In genomic region chr19:52786078-52786463, GRCh38 we compare ENCODE assay signal across 8 cellular contexts. TPM values are rescaled to one million over a fixed set of nuclear protein-coding genes. Genes with fewer than 3 reads are reported as not detected.
A peak's percentile ranks its signal among the peaks of the same experiment; 100 is the strongest.
DNase-seq lines count a peak whose midpoint lies in the region; ATAC-seq lines count a peak whose summit lies in the region.

No MANE protein-coding gene starts in this region.

- H3K27ac ChIP-seq in iPS DF 6.9 (ENCODE audit: low read length): no peak overlapping the region
- H3K27ac ChIP-seq in skeletal muscle tissue (ENCODE audit: low read depth, low read length): no peak overlapping the region

- ATAC-seq in HG03442 (IDR thresholded peaks at IDR 0.05; ENCODE audit: unreplicated experiment) (peak; percentile 34), GM18858 (IDR thresholded peaks at IDR 0.05; ENCODE audit: unreplicated experiment) (no peak)
- ATAC-seq in activated T-helper 17 cell treated with anti-CD3 and anti-CD28 coated beads, Interleukin-2, amount 50 U/mL, for 72 hours (replicated peaks): peak; percentile 34

- H3K4me1 Mint-ChIP-seq in activated CD4-positive, alpha-beta T cell treated with anti-CD3 and anti-CD28 coated beads, Interleukin-2, amount 10 ng/mL, durations not matched to agents 7 days and 5 days: peaks cover 28% of the 10 kb centered on the region
- peaks cover 22% of the 10 kb centered on the region for H3K4me1 Mint-ChIP-seq in activated T-helper 17 cell treated with anti-CD3 and anti-CD28 coated beads, Interleukin-2, amount 50 U/mL, for 72 hours

- H3K9ac ChIP-seq in skeletal muscle tissue (ENCODE audit: low read depth in 1 of 3, low read length in 3 of 3): peak overlapping the region; percentile 67 to 73 (median 68)

- peak overlapping the region; percentile 89; the same call in 1 of the 2 replicates for H3K4me3 ChIP-seq in iPS DF 6.9 (ENCODE audit: low read length)
- peak overlapping the region; percentile 74 to 78 (median 75) for H3K4me3 ChIP-seq in skeletal muscle tissue (ENCODE audit: low read length in 3 of 3)

- peaks cover 44% of the 10 kb centered on the region for H3K36me3 Mint-ChIP-seq in activated CD4-positive, alpha-beta T cell treated with anti-CD3 and anti-CD28 coated beads, Interleukin-2, amount 10 ng/mL, durations not matched to agents 7 days and 5 days (ENCODE audit: low read depth)
- peaks cover 40% of the 10 kb centered on the region for H3K36me3 Mint-ChIP-seq in activated T-helper 17 cell treated with anti-CD3 and anti-CD28 coated beads, Interleukin-2, amount 50 U/mL, for 72 hours (ENCODE audit: low read depth)

- no peak for DNase-seq in activated CD4-positive, alpha-beta T cell treated with anti-CD3 and anti-CD28 coated beads, Interleukin-2, amount 10 ng/mL, durations not matched to agents 7 days and 5 days
- DNase-seq in activated CD4-positive, alpha-beta T cell treated with anti-CD3 and anti-CD28 coated beads for 1 hour: no peak
- DNase-seq in iPS DF 6.9 (ENCODE audit: low read depth, low spot score): no peak
- no peak for DNase-seq in SHP77 treated with DMSO at 0.1 percent for 48 hours (lab: John Stamatoyannopoulos, UW)

- CTCF ChIA-PET in activated CD4-positive, alpha-beta T cell treated with anti-CD3 and anti-CD28 coated beads, Interleukin-2, amount 10 ng/mL, durations not matched to agents 7 days and 5 days (lab: Charles Lee): no interaction called here

- H3K4me1 ChIP-seq in iPS DF 6.9 (ENCODE audit: control insufficient read depth, insufficient read depth, low read length) (no peaks in the 10 kb centered on the region), skeletal muscle tissue (ENCODE audit: control insufficient read depth in 3 of 3, insufficient read depth in 3 of 3, low read length in 3 of 3) (peaks cover 0 to 4% (median 0%) of the 10 kb centered on the region in 3 donors)

- H3K27ac Mint-ChIP-seq in activated CD4-positive, alpha-beta T cell treated with anti-CD3 and anti-CD28 coated beads, Interleukin-2, amount 10 ng/mL, durations not matched to agents 7 days and 5 days: peak overlapping the region; percentile 88
- H3K27ac Mint-ChIP-seq in activated T-helper 17 cell treated with anti-CD3 and anti-CD28 coated beads, Interleukin-2, amount 50 U/mL, for 72 hours: peak overlapping the region; percentile 30

- no peaks in the 10 kb centered on the region for H3K36me3 ChIP-seq in iPS DF 6.9 (ENCODE audit: control insufficient read depth, insufficient read depth, low read length)
- no peaks in the 10 kb centered on the region for H3K36me3 ChIP-seq in skeletal muscle tissue (ENCODE audit: control insufficient read depth in 3 of 3, insufficient read depth in 3 of 3, low read length in 3 of 3)

- POLR2A ChIA-PET in activated CD4-positive, alpha-beta T cell treated with anti-CD3 and anti-CD28 coated beads, Interleukin-2, amount 10 ng/mL, durations not matched to agents 7 days and 5 days (lab: Charles Lee): no interaction called here

- H3K4me3 Mint-ChIP-seq in activated CD4-positive, alpha-beta T cell treated with anti-CD3 and anti-CD28 coated beads, Interleukin-2, amount 10 ng/mL, durations not matched to agents 7 days and 5 days: peak overlapping the region; percentile 88
- H3K4me3 Mint-ChIP-seq in activated T-helper 17 cell treated with anti-CD3 and anti-CD28 coated beads, Interleukin-2, amount 50 U/mL, for 72 hours: peak overlapping the region; percentile 69

- no peaks in the 10 kb centered on the region for H3K27me3 Mint-ChIP-seq in activated CD4-positive, alpha-beta T cell treated with anti-CD3 and anti-CD28 coated beads, Interleukin-2, amount 10 ng/mL, durations not matched to agents 7 days and 5 days
- no peaks in the 10 kb centered on the region for H3K27me3 Mint-ChIP-seq in activated T-helper 17 cell treated with anti-CD3 and anti-CD28 coated beads, Interleukin-2, amount 50 U/mL, for 72 hours

- H3K9me3 Mint-ChIP-seq in activated CD4-positive, alpha-beta T cell treated with anti-CD3 and anti-CD28 coated beads, Interleukin-2, amount 10 ng/mL, durations not matched to agents 7 days and 5 days: peaks cover 34% of the 10 kb centered on the region
- peaks cover 4% of the 10 kb centered on the region for H3K9me3 Mint-ChIP-seq in activated T-helper 17 cell treated with anti-CD3 and anti-CD28 coated beads, Interleukin-2, amount 50 U/mL, for 72 hours

- WGBS in iPS DF 6.9 (ENCODE audit: insufficient coverage, insufficient read length): no CpG with 5 or more reads among the region's 23 CpGs

- no peaks in the 10 kb centered on the region for H3K9me3 ChIP-seq in iPS DF 6.9 (ENCODE audit: control insufficient read depth, insufficient read depth, low read length)
- no peaks in the 10 kb centered on the region for H3K9me3 ChIP-seq in skeletal muscle tissue (ENCODE audit: control insufficient read depth in 3 of 3, low read length in 3 of 3)

- H3K27me3 ChIP-seq in iPS DF 6.9 (ENCODE audit: control insufficient read depth, insufficient read depth, low read length) (no peaks in the 10 kb centered on the region), skeletal muscle tissue (ENCODE audit: control insufficient read depth in 3 of 3, insufficient read depth in 3 of 3, low read length in 3 of 3) (no peaks in the 10 kb centered on the region)

RNA-seq across cellular contexts. Expression of gene ZNF600, which starts 0.5 kb away (rescaled TPM):
- 10 to 100 TPM; 17.5 to 20.8 TPM for total RNA-seq in activated CD4-positive, alpha-beta T cell treated with anti-CD3 and anti-CD28 coated beads, Interleukin-2, amount 10 ng/mL, durations not matched to agents 7 days and 5 days
- 10 to 100 TPM in 1 of 2 donors, 1 to 10 TPM in 1; 8.0 to 15.1 TPM for total RNA-seq in activated T-helper 17 cell treated with anti-CD3 and anti-CD28 coated beads, Interleukin-2, amount 50 U/mL, for 72 hours
- 2.1 TPM for total RNA-seq in skeletal muscle tissue

RNA-seq across cellular contexts. Expression of gene ZNF28, which starts 35.4 kb away (rescaled TPM):
- 10 to 100 TPM; 23.8 to 24.9 TPM for total RNA-seq in activated CD4-positive, alpha-beta T cell treated with anti-CD3 and anti-CD28 coated beads, Interleukin-2, amount 10 ng/mL, durations not matched to agents 7 days and 5 days
- total RNA-seq in activated T-helper 17 cell treated with anti-CD3 and anti-CD28 coated beads, Interleukin-2, amount 50 U/mL, for 72 hours: 10 to 100 TPM; 14.3 to 18.8 TPM
- total RNA-seq in skeletal muscle tissue: 3.1 TPM

RNA-seq across cellular contexts. Expression of gene ZNF611, which starts 51.2 kb away (rescaled TPM):
- total RNA-seq in activated CD4-positive, alpha-beta T cell treated with anti-CD3 and anti-CD28 coated beads, Interleukin-2, amount 10 ng/mL, durations not matched to agents 7 days and 5 days: 10 to 100 TPM; 30.2 to 34.9 TPM
- 10 to 100 TPM; 19.9 to 41.8 TPM for total RNA-seq in activated T-helper 17 cell treated with anti-CD3 and anti-CD28 coated beads, Interleukin-2, amount 50 U/mL, for 72 hours
- 9.4 TPM for total RNA-seq in skeletal muscle tissue
